Comparison of ENCODE assay signal across 20 cellular contexts in the genomic region with DNA sequence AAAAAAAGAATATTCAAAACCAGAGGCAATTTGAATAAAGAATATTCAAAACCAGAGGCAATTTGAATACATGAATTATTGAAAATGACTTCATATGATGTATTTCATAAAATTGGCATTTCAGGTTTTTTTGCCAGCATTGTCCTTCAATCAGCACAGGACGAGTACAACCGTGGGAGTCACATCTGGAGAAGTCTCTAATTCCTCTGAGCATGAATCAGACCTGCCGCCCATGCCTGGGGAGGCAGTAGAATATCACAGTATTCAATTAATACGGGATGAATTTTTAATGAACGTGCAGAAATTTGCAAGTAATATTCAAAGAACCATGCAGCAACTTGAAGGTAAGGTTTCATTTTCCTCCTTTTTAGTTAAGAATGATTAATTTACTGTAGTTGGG. TPM values are rescaled to one million over a fixed set of nuclear protein-coding genes. Genes with fewer than 3 reads are reported as not detected.
DNase-seq lines count a peak whose midpoint lies in the region; TF ChIP-seq lines count a peak whose summit lies in the region.
"Had no signal": no experiment of that assay in that cellular context is flagged by ENCODE, and none has a peak within 500 bp of the region (broad histone marks: within the 10 kb centered on the region; RNA-seq: fewer than 3 reads in every experiment).

No MANE protein-coding gene starts in this region.

- H3K9me2 ChIP-seq in hepatocyte (replicated peaks; ENCODE audit: insufficient read depth), result no peaks in the 10 kb centered on the region

- H3K9me3 ChIP-seq in hepatocyte (ENCODE audit: low read depth), result no peaks in the 10 kb centered on the region
- H3K9me3 ChIP-seq: A549, HAP-1 had no signal

- H3K4me1 ChIP-seq in hepatocyte (ENCODE audit: insufficient read depth), result no peaks in the 10 kb centered on the region
- H3K4me1 ChIP-seq: A549, HAP-1 had no signal

- no peak for TF ChIP-seq CTCF in hepatocyte (IDR thresholded peaks at IDR 0.05; ENCODE audit: poor library complexity)

- H3K4me2 ChIP-seq in hepatocyte, result no peak overlapping the region
- H3K4me2 ChIP-seq: A549 had no signal

- no peaks in the 10 kb centered on the region for H3K27me3 ChIP-seq in hepatocyte

- H3K36me3 ChIP-seq in hepatocyte (replicated peaks; ENCODE audit: insufficient read depth, low read depth), result no peaks in the 10 kb centered on the region
- H3K36me3 ChIP-seq: HAP-1 had no signal

- no peak overlapping the region for H3K4me3 ChIP-seq in hepatocyte
- H3K4me3 ChIP-seq: A549, HAP-1 had no signal

- DNase-seq in NCI-H526 (lab: John Stamatoyannopoulos, UW), result peak; percentile 17 to 47
- no peak for DNase-seq in NCI-H526 treated with DMSO at 0.1 percent for 48 hours (lab: John Stamatoyannopoulos, UW)
- peak; percentile 32 for DNase-seq in NCI-H1048 (lab: John Stamatoyannopoulos, UW)
- peak in 37 of 42 donors; percentile 18 to 86 (median 54) for DNase-seq in head of caudate nucleus
- no peak for DNase-seq in A172 (ENCODE audit: low spot score)
- DNase-seq in hepatocyte (ENCODE audit: low spot score), result no peak
- DNase-seq: ACHN; AML-193; C1 segment of cervical spinal cord; Calu3; CD4-positive, alpha-beta memory T cell; COR-L47; DMS53; DMS79 treated with DMSO at 0.1 percent for 48 hours; GF-D8; GOT3; HFFc6 had no signal

- intact Hi-C loops in head of caudate nucleus (cut with DNase I), result no loop called here

- H4K20me1 ChIP-seq in hepatocyte (ENCODE audit: insufficient read depth, poor library complexity, severe bottlenecking), result no peaks in the 10 kb centered on the region

- H3K27ac ChIP-seq in hepatocyte, result no peak overlapping the region
- H3K27ac ChIP-seq: 22Rv1, A549 had no signal

- WGBS in hepatocyte (ENCODE audit: low lambda C conversion rate, missing lambda C conversion rate), result 90% methylated on average over 5 of the region's 5 CpGs

- no peak overlapping the region for H2AFZ ChIP-seq in hepatocyte

- no peaks in the 10 kb centered on the region for H3K79me2 ChIP-seq in hepatocyte

RNA-seq across cellular contexts. Expression of a gene that starts 18.9 kb away (rescaled TPM):
- 0.09 and 1.1 TPM in 2 replicates for total RNA-seq in A172 (2014; rRNA removed; shearing (Covaris generic))
- total RNA-seq in hepatocyte, result 0.28 and 0.60 TPM in 2 replicates
- polyA plus RNA-seq in hepatocyte, result 0.22 and 0.68 TPM in 2 replicates

Comparison
In these comparisons a context has a peak if more than half of its experiments do, and no peak if none do; other contexts are left out.
1. DNase-seq: peak in NCI-H526 (2 of 2), NCI-H1048 (single experiment) and head of caudate nucleus (37 of 42); none in NCI-H526 treated with DMSO at 0.1 percent for 48 hours (single experiment), A172 (single experiment) and hepatocyte (single experiment).